ENCODE assay signal across 19 cellular contexts in the genomic region with DNA sequence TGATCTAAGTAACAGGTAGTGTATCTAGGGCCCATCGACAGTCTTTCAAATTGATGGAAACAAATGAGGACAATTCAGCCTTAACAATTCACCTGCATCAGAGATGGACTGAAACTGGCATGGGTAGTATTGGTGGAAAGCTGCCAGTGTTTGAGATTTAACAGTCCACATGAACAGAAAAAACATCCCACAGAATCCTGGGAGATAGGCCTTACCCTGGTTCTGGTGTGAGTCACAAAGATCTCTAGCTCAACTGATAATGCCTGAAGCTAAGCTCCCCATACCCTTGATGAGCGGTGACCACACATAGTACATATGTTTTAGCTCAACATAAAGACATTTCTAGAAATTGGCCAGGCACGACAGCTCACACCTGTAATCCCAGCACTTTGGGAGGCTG. TPM values are rescaled to one million over a fixed set of nuclear protein-coding genes. Genes with fewer than 3 reads are reported as not detected.
DNase-seq lines count a peak whose midpoint lies in the region; ATAC-seq and TF ChIP-seq lines count a peak whose summit lies in the region.
"Had no signal": no experiment of that assay in that cellular context is flagged by ENCODE, and none has a peak within 500 bp of the region (broad histone marks: within the 10 kb centered on the region; RNA-seq: fewer than 3 reads in every experiment).

No MANE protein-coding gene starts in this region.

- no peak for TF ChIP-seq CTCF in MM.1S (IDR thresholded peaks at IDR 0.05; ENCODE audit: low read length)
- no peak for TF ChIP-seq CTCF in hepatocyte (IDR thresholded peaks at IDR 0.05; ENCODE audit: poor library complexity)
- TF ChIP-seq CTCF in retinal pigment epithelial cell (conservative IDR thresholded peaks at IDR 0.05; ENCODE audit: low read depth, low read length), result no peak
- TF ChIP-seq CTCF in coronary artery (IDR thresholded peaks at IDR 0.05), result no peak

- H3K4me1 ChIP-seq in MM.1S (ENCODE audit: low read length), result peaks cover 19% of the 10 kb centered on the region
- H3K4me1 ChIP-seq in hepatocyte (ENCODE audit: insufficient read depth), result no peaks in the 10 kb centered on the region

- DNase-seq in ELR (ENCODE audit: low read depth) (peak; percentile 36), MM.1S (no peak), hepatocyte (ENCODE audit: low spot score) (peak; percentile 51), retinal pigment epithelial cell (ENCODE audit: low read depth) (peak; percentile 48), coronary artery (ENCODE audit: low spot score) (no peak), T1000 (lab: John Stamatoyannopoulos, UW) (no peak)
- DNase-seq: activated CD4-positive, alpha-beta T cell treated with anti-CD3 and anti-CD28 coated beads for 4 hours; activated effector memory CD4-positive, alpha-beta T cell treated with anti-CD3 and anti-CD28 coated beads, Interleukin-2, amount 50 U/mL, for 16 hours; activated T-cell treated with anti-CD3 and anti-CD28 coated beads for 4 hours; C1 segment of cervical spinal cord; Calu3; DMS79 treated with DMSO at 0.1 percent for 48 hours; Karpas-422; MV-4-11; NCI-H146; NCI-H524; SHP77; stimulated activated CD4-positive, alpha-beta T cell treated with anti-CD3 and anti-CD28 coated beads, Interleukin-4, amount 100 ng/mL, for 1 hour had no signal

- H3F3A ChIP-seq in MM.1S (ENCODE audit: insufficient read depth, low read length), result peaks cover 14% of the 10 kb centered on the region; the same call in 1 of the 2 replicates

- H4K20me1 ChIP-seq in MM.1S (ENCODE audit: insufficient read depth, low read length), result no peaks in the 10 kb centered on the region
- peaks cover 43% of the 10 kb centered on the region for H4K20me1 ChIP-seq in hepatocyte (ENCODE audit: insufficient read depth, poor library complexity, severe bottlenecking)

- H3K9ac ChIP-seq in MM.1S (ENCODE audit: low read length), result no peak overlapping the region

- no peak for ATAC-seq in GM19463 (IDR thresholded peaks at IDR 0.05; ENCODE audit: unreplicated experiment)

- H3K27ac ChIP-seq in MM.1S (ENCODE audit: low read length), result peak overlapping the region; percentile 76
- no peak overlapping the region for H3K27ac ChIP-seq in hepatocyte
- no peak overlapping the region for H3K27ac ChIP-seq in coronary artery

- H3K4me3 ChIP-seq in MM.1S (ENCODE audit: low read length), result no peak overlapping the region
- H3K4me3 ChIP-seq in hepatocyte, result no peak overlapping the region
- no peak overlapping the region for H3K4me3 ChIP-seq in retinal pigment epithelial cell (ENCODE audit: low read length)
- H3K4me3 ChIP-seq in coronary artery, result no peak overlapping the region

- no peak overlapping the region for H2AFZ ChIP-seq in MM.1S (ENCODE audit: low read length)
- H2AFZ ChIP-seq in hepatocyte, result no peak overlapping the region

- H3K79me2 ChIP-seq in MM.1S (ENCODE audit: low read length) (peaks cover 83% of the 10 kb centered on the region), hepatocyte (peaks cover 93% of the 10 kb centered on the region)

- 79% methylated on average over 3 of the region's 3 CpGs for WGBS in hepatocyte (ENCODE audit: low lambda C conversion rate, missing lambda C conversion rate)

- H3K9me3 ChIP-seq in MM.1S (replicated peaks; ENCODE audit: insufficient read depth, low read length), result no peaks in the 10 kb centered on the region
- no peaks in the 10 kb centered on the region for H3K9me3 ChIP-seq in hepatocyte (ENCODE audit: low read depth)

- H3K36me3 ChIP-seq in MM.1S (replicated peaks; ENCODE audit: insufficient read depth, low read length) (no peaks in the 10 kb centered on the region), hepatocyte (replicated peaks; ENCODE audit: insufficient read depth, low read depth) (no peaks in the 10 kb centered on the region)

- H3K4me2 ChIP-seq in MM.1S (ENCODE audit: low read depth, low read length), result no peak overlapping the region
- H3K4me2 ChIP-seq in hepatocyte, result no peak overlapping the region

- H3K9me2 ChIP-seq in MM.1S (replicated peaks; ENCODE audit: insufficient read depth, low read length) (no peaks in the 10 kb centered on the region), hepatocyte (replicated peaks; ENCODE audit: insufficient read depth) (no peaks in the 10 kb centered on the region)

- H3K27me3 ChIP-seq in MM.1S (replicated peaks; ENCODE audit: insufficient read depth, low read length), result no peaks in the 10 kb centered on the region
- H3K27me3 ChIP-seq in hepatocyte, result no peaks in the 10 kb centered on the region

RNA-seq across cellular contexts. Expression of gene CRK, which starts 21.9 kb away (rescaled TPM):
- 66.7 and 72.1 TPM in 2 replicates for total RNA-seq in hepatocyte
- 66.5 and 69.2 TPM in 2 replicates for polyA plus RNA-seq in hepatocyte

RNA-seq across cellular contexts. Expression of gene YWHAE, which starts 34.1 kb away (rescaled TPM):
- 566 and 611 TPM in 2 replicates for total RNA-seq in hepatocyte
- polyA plus RNA-seq in hepatocyte, result 339 and 374 TPM in 2 replicates

RNA-seq across cellular contexts. Expression of gene MYO1C, which starts 58.3 kb away (rescaled TPM):
- 74.4 and 76.8 TPM in 2 replicates for total RNA-seq in hepatocyte
- polyA plus RNA-seq in hepatocyte, result 85.3 and 92.3 TPM in 2 replicates

Comparison
In these comparisons a context has a peak if more than half of its experiments do, and no peak if none do; other contexts are left out.
1. DNase-seq: peak in ELR (single experiment), hepatocyte (single experiment) and retinal pigment epithelial cell (single experiment); none in MM.1S (single experiment), coronary artery (single experiment) and T1000 (single experiment).